ENCODE assay signal across 24 cellular contexts in the genomic region with DNA sequence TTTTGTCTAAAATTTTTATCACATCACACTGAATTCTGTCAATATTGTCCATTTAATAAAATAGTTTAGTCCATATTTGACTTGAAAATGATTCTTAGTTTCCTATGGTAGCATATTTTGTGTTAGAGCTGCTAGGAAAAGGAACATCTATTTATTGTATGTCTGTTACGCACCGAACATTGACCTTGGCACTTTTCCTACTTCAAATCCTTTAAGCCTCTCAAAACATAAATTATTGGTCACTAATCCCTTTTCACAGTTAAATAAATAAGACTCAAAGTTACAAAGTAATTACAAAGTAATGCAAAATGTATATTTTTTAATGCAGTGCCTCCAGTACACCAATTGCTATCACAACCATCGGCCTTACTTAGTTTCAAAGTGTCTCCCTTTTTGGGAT. TPM values are rescaled to one million over a fixed set of nuclear protein-coding genes. Genes with fewer than 3 reads are reported as not detected.
A peak's percentile ranks its signal among the peaks of the same experiment; 100 is the strongest.
DNase-seq lines count a peak whose midpoint lies in the region; ATAC-seq and TF ChIP-seq lines count a peak whose summit lies in the region.
"Had no signal": no experiment of that assay in that cellular context is flagged by ENCODE, and none has a peak within 500 bp of the region (broad histone marks: within the 10 kb centered on the region; RNA-seq: fewer than 3 reads in every experiment).

No MANE protein-coding gene starts in this region.

- H3K36me3 ChIP-seq in left ventricle myocardium inferior = peaks cover 13% of the 10 kb centered on the region
- H3K36me3 ChIP-seq: BLaER1 treated with 17β-estradiol and CSF1 and Interleukin-3, amounts not matched to agents 10 nM and 100 nM had no signal

- peak; percentile 66 for DNase-seq in fibroblast of villous mesenchyme (ENCODE audit: low read depth)
- peak; percentile 63 for DNase-seq in retinal pigment epithelial cell (ENCODE audit: low read depth)
- no peak for DNase-seq in Right ventricle myocardium superior
- DNase-seq in left ventricle myocardium inferior = no peak
- no peak for DNase-seq in ACHN
- DNase-seq: 8988T; AML-193; Caco-2; Calu3; CD4-positive, alpha-beta T cell; CD8-positive, alpha-beta T cell; DMS 273 treated with DMSO at 0.1 percent for 48 hours; DMS153; DMS53; DMS79; DND-41; EL; GDM1 had no signal

- no peak overlapping the region for H3K27ac ChIP-seq in left ventricle myocardium inferior (replicated peaks)
- H3K27ac ChIP-seq: BLaER1 treated with 17β-estradiol and CSF1 and Interleukin-3, amounts not matched to agents 10 nM and 100 nM; C4-2B had no signal

- no peaks in the 10 kb centered on the region for H3K4me1 ChIP-seq in left ventricle myocardium inferior
- H3K4me1 ChIP-seq: BLaER1 treated with 17β-estradiol and CSF1 and Interleukin-3, amounts not matched to agents 10 nM and 100 nM; Caco-2 had no signal

- no peak overlapping the region for H3K4me3 ChIP-seq in fibroblast of villous mesenchyme (ENCODE audit: low read depth, low read length)
- no peak overlapping the region for H3K4me3 ChIP-seq in retinal pigment epithelial cell (ENCODE audit: low read length)
- H3K4me3 ChIP-seq in left ventricle myocardium inferior = no peak overlapping the region
- H3K4me3 ChIP-seq: BLaER1 treated with 17β-estradiol and CSF1 and Interleukin-3, amounts not matched to agents 10 nM and 100 nM; GM12878 had no signal

- in situ Hi-C loops in ACHN (cut with HindIII; ENCODE audit: low pct_ligation_motif_present, low pct_unique_long_range_greater_than_20kb, low sequenced_read_pairs) = no loop called here

- H3K27me3 ChIP-seq in left ventricle myocardium inferior (ENCODE audit: low read depth) = no peaks in the 10 kb centered on the region
- H3K27me3 ChIP-seq: BLaER1 treated with 17β-estradiol and CSF1 and Interleukin-3, amounts not matched to agents 10 nM and 100 nM had no signal

- no peak for ATAC-seq in Right ventricle myocardium superior (ENCODE audit: poor library complexity)
- ATAC-seq: CD8-positive, alpha-beta T cell; GM12878 had no signal

- H3K9me3 ChIP-seq in left ventricle myocardium inferior (replicated peaks) = no peaks in the 10 kb centered on the region
- H3K9me3 ChIP-seq: BLaER1 treated with 17β-estradiol and CSF1 and Interleukin-3, amounts not matched to agents 10 nM and 100 nM; Caco-2 had no signal

- intact Hi-C loops in Right ventricle myocardium superior (cut with DNase I) (no loop called here), left ventricle myocardium inferior (cut with micrococcal nuclease) (no loop called here)

- no peak for TF ChIP-seq CTCF in fibroblast of villous mesenchyme (IDR thresholded peaks at IDR 0.05; ENCODE audit: insufficient read depth, low read depth, low read length)
- TF ChIP-seq CTCF in retinal pigment epithelial cell (conservative IDR thresholded peaks at IDR 0.05; ENCODE audit: low read depth, low read length) = no peak
- TF ChIP-seq CTCF in left ventricle myocardium inferior (IDR thresholded peaks at IDR 0.05; ENCODE audit: borderline replicate concordance) = no peak

RNA-seq across cellular contexts. Expression of a gene that starts 28.5 kb away (rescaled TPM):
- 125 and 258 TPM in 2 replicates for total RNA-seq in fibroblast of villous mesenchyme
- 800 TPM for total RNA-seq in Right ventricle myocardium superior
- total RNA-seq in left ventricle myocardium inferior = 716 TPM
- total RNA-seq: B cell; Calu3; CD4-positive, alpha-beta T cell; CD8-positive, alpha-beta T cell; G401 had no signal

RNA-seq across cellular contexts. Expression of a gene that starts 42.8 kb away (rescaled TPM):
- 487 and 603 TPM in 2 replicates for total RNA-seq in fibroblast of villous mesenchyme
- 34.6 TPM for total RNA-seq in Right ventricle myocardium superior
- total RNA-seq in left ventricle myocardium inferior = 115 TPM
- total RNA-seq: A673; B cell; CD4-positive, alpha-beta T cell; CD8-positive, alpha-beta T cell; G401 had no signal

Comparison
In these comparisons a context has a peak if more than half of its experiments do, and no peak if none do; other contexts are left out.
1. DNase-seq: peak in fibroblast of villous mesenchyme (single experiment) and retinal pigment epithelial cell (single experiment); none in Right ventricle myocardium superior (single experiment), left ventricle myocardium inferior (single experiment) and ACHN (single experiment).